Comparison of ENCODE assay signal across 14 cellular contexts in genomic region chr5:35417040-35417439, GRCh38.
DNase-seq lines count a peak whose midpoint lies in the region; ATAC-seq and TF ChIP-seq lines count a peak whose summit lies in the region.
"Had no signal": no experiment of that assay in that cellular context is flagged by ENCODE, and none has a peak within 500 bp of the region (broad histone marks: within the 10 kb centered on the region; RNA-seq: fewer than 3 reads in every experiment).

No MANE protein-coding gene starts in this region.

- H3K36me3 ChIP-seq in left lung (no peaks in the 10 kb centered on the region), upper lobe of right lung (no peaks in the 10 kb centered on the region)
- H3K36me3 ChIP-seq: BLaER1 treated with 17β-estradiol and CSF1 and Interleukin-3, amounts not matched to agents 10 nM and 100 nM had no signal

- H3K27me3 Mint-ChIP-seq in T-cell: peaks cover 7 to 16% of the 10 kb centered on the region in 2 donors

- H3K4me1 Mint-ChIP-seq in T-cell: no peaks in the 10 kb centered on the region
- H3K4me1 Mint-ChIP-seq: CD4-positive, CD25-positive, alpha-beta regulatory T cell had no signal

- no peak overlapping the region for H3K27ac Mint-ChIP-seq in T-cell
- H3K27ac Mint-ChIP-seq: CD4-positive, CD25-positive, alpha-beta regulatory T cell had no signal

- ATAC-seq in left lung (peak; percentile 66), upper lobe of right lung (peak; percentile 26), T-cell (replicated peaks in 1 of 4) (no peak)
- ATAC-seq: GM12878 had no signal

- intact Hi-C loops in left lung (cut with DNase I) (no loop called here), upper lobe of right lung (cut with DNase I) (no loop called here)

- POLR2A ChIA-PET in T-cell (lab: Charles Lee): no interaction called here

- CTCF ChIA-PET in T-cell (lab: Charles Lee): no interaction called here

- DNase-seq in NCI-H1417 (lab: John Stamatoyannopoulos, UW) (peak in 2 of 3 experiments; percentile 42 to 83), NCI-H1417 treated with DMSO at 0.1 percent for 48 hours (lab: John Stamatoyannopoulos, UW) (no peak), NOMO-1 treated with DMSO at 0.1 percent for 48 hours (lab: John Stamatoyannopoulos, UW; ENCODE audit: unreplicated experiment) (peak; percentile 69), left lung (no peak), upper lobe of right lung (no peak), T-cell (no peak), NCI-H524 treated with DMSO at 0.1 percent for 48 hours (lab: John Stamatoyannopoulos, UW) (no peak)
- DNase-seq in activated CD4-positive, alpha-beta T cell treated with anti-CD3 and anti-CD28 coated beads for 48 hours: no peak
- DNase-seq: ACHN; CD4-positive, CD25-positive, alpha-beta regulatory T cell; DMS79; GM23248 had no signal

- peaks cover 0 to 9% (median 0%) of the 10 kb centered on the region in 3 donors for H3K9me3 Mint-ChIP-seq in T-cell

- H3K36me3 Mint-ChIP-seq in T-cell: no peaks in the 10 kb centered on the region
- H3K36me3 Mint-ChIP-seq: CD4-positive, CD25-positive, alpha-beta regulatory T cell had no signal

- TF ChIP-seq CTCF in left lung (IDR thresholded peaks at IDR 0.05): no peak
- no peak for TF ChIP-seq CTCF in upper lobe of right lung (IDR thresholded peaks at IDR 0.05)

- H3K27me3 ChIP-seq in left lung (no peaks in the 10 kb centered on the region), upper lobe of right lung (no peaks in the 10 kb centered on the region)
- H3K27me3 ChIP-seq: BLaER1 treated with 17β-estradiol and CSF1 and Interleukin-3, amounts not matched to agents 10 nM and 100 nM had no signal

- H3K9me3 ChIP-seq in left lung (no peaks in the 10 kb centered on the region), upper lobe of right lung (no peaks in the 10 kb centered on the region)

- H3K4me3 ChIP-seq in left lung (no peak overlapping the region), upper lobe of right lung (no peak overlapping the region)
- H3K4me3 ChIP-seq: BLaER1 treated with 17β-estradiol and CSF1 and Interleukin-3, amounts not matched to agents 10 nM and 100 nM; GM12878; GM23248 had no signal

- H3K4me1 ChIP-seq in left lung (no peaks in the 10 kb centered on the region), upper lobe of right lung (no peaks in the 10 kb centered on the region)

- no peak overlapping the region for H3K27ac ChIP-seq in left lung
- H3K27ac ChIP-seq in upper lobe of right lung: no peak overlapping the region
- H3K27ac ChIP-seq: BLaER1 treated with 17β-estradiol and CSF1 and Interleukin-3, amounts not matched to agents 10 nM and 100 nM; GM23248 had no signal

- no peak overlapping the region for H3K4me3 Mint-ChIP-seq in T-cell
- H3K4me3 Mint-ChIP-seq: CD4-positive, CD25-positive, alpha-beta regulatory T cell had no signal

Comparison
In these comparisons a context has a peak if more than half of its experiments do, and no peak if none do; other contexts are left out.
1. DNase-seq: peak in NCI-H1417 (2 of 3) and NOMO-1 treated with DMSO at 0.1 percent for 48 hours (single experiment); none in NCI-H1417 treated with DMSO at 0.1 percent for 48 hours (single experiment), left lung (0 of 2), upper lobe of right lung (single experiment), activated CD4-positive, alpha-beta T cell treated with anti-CD3 and anti-CD28 coated beads for 48 hours (single experiment), T-cell (0 of 34) and NCI-H524 treated with DMSO at 0.1 percent for 48 hours (single experiment).
2. ATAC-seq: peak in left lung (single experiment) and upper lobe of right lung (single experiment); none in T-cell (0 of 4).